Comparison of ENCODE assay signal across 8 cellular contexts in the genomic region with DNA sequence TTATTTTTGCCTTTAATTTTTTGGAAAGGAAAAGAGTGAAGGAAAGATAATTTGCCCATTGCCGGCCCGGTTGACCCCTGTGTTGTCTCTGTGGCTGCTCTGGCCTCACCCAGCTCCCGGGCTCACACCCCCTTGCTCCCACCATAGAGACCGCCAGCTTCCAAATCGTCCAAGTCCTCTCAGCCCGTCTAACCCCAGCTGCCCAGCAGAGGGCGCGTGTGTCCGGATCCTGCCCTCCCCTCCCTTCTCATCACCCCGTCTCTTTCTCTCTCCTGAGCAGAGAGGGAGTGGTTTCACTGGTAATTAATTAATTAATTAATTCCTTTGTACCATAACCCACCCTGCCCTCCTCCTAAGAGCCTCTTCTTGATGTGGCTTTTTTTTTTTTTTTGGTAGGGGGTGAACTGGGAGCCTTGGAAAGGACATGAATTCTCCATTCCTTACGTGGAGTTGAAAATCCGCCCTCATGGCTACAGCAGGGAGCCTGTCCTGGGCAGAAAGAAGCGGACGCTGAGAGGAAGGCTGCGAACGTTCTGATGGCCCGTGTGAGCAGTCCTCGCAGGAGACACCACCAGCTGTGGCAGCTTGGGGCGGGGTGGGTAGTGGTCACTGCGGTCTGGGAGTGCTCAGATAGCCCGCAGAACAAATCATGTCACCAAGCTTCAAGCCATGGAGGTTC.
A peak's percentile ranks its signal among the peaks of the same experiment; 100 is the strongest.
DNase-seq lines count a peak whose midpoint lies in the region; ATAC-seq and TF ChIP-seq lines count a peak whose summit lies in the region.

No MANE protein-coding gene starts in this region.

- H3K4me1 ChIP-seq in DND-41 (ENCODE audit: insufficient read depth, low read length): no peaks in the 10 kb centered on the region

- H3K36me3 ChIP-seq in DND-41 (ENCODE audit: insufficient read depth, low read length): no peaks in the 10 kb centered on the region

- H3K27ac Mint-ChIP-seq in central memory CD8-positive, alpha-beta T cell (ENCODE audit: low read depth): no peak overlapping the region

- peak; percentile 90 for TF ChIP-seq CTCF in DND-41 (IDR thresholded peaks at IDR 0.05; ENCODE audit: borderline replicate concordance, extremely low read depth, low read length, poor library complexity, severe bottlenecking)

- no peaks in the 10 kb centered on the region for H3K9me3 Mint-ChIP-seq in central memory CD8-positive, alpha-beta T cell

- no peak overlapping the region for H3K27ac ChIP-seq in DND-41 (ENCODE audit: low read length)

- DNase-seq in DND-41 (peak; percentile 76), NCI-H2227 (lab: John Stamatoyannopoulos, UW; ENCODE audit: unreplicated experiment) (peak; percentile 87), left kidney (ENCODE audit: low read depth, low spot score) (peak; percentile 87)
- peak; percentile 75 for DNase-seq in activated CD4-positive, CD25-positive, alpha-beta regulatory T cell treated with anti-CD3 and anti-CD28 coated beads, Interleukin-2, amount 50 U/mL, for 72 hours
- DNase-seq in central memory CD8-positive, alpha-beta T cell (ENCODE audit: low spot score in 2 of 2): peak; percentile 39 to 45
- peak; percentile 40 to 71 (median 41) for DNase-seq in stimulated activated CD4-positive, alpha-beta T cell treated with anti-CD3 and anti-CD28 coated beads, TNF-alpha, amount 100 ng/mL, for 24 hours (ENCODE audit: low read depth in 3 of 3)

- H2AFZ ChIP-seq in DND-41 (ENCODE audit: low read depth, low read length): no peak overlapping the region

- H3K9me3 ChIP-seq in DND-41 (ENCODE audit: insufficient read depth, low read length, severe bottlenecking): no peaks in the 10 kb centered on the region

- H4K20me1 ChIP-seq in DND-41 (ENCODE audit: insufficient read depth, low read length): no peaks in the 10 kb centered on the region

- H3K4me2 ChIP-seq in DND-41 (ENCODE audit: insufficient read depth, low read length): no peak overlapping the region

- no peak overlapping the region for H3K9ac ChIP-seq in DND-41 (ENCODE audit: low read depth, low read length)

- H3K79me2 ChIP-seq in DND-41 (ENCODE audit: insufficient read depth, low read length): no peaks in the 10 kb centered on the region

- H3K27me3 ChIP-seq in DND-41 (ENCODE audit: insufficient read depth, low read length, poor library complexity): peaks cover 8% of the 10 kb centered on the region

- H3K4me3 Mint-ChIP-seq in central memory CD8-positive, alpha-beta T cell: no peak overlapping the region

- H3K27me3 Mint-ChIP-seq in central memory CD8-positive, alpha-beta T cell: peaks cover 29% of the 10 kb centered on the region

- H3K4me3 ChIP-seq in DND-41 (ENCODE audit: low read depth in 1 of 2, low read length in 2 of 2): no peak overlapping the region

- ATAC-seq in DND-41 (ENCODE audit: insufficient read depth, low read depth) (peak; percentile 99), HG02588 (IDR thresholded peaks at IDR 0.05; ENCODE audit: unreplicated experiment) (peak; percentile 38), HG02763 (IDR thresholded peaks at IDR 0.05; ENCODE audit: unreplicated experiment) (no peak)
- peak; percentile 84 for ATAC-seq in central memory CD8-positive, alpha-beta T cell (replicated peaks; ENCODE audit: extremely low read depth, poor library complexity, severe bottlenecking)

- peaks cover 4% of the 10 kb centered on the region for H3K4me1 Mint-ChIP-seq in central memory CD8-positive, alpha-beta T cell

- H3K36me3 Mint-ChIP-seq in central memory CD8-positive, alpha-beta T cell (ENCODE audit: insufficient read depth): peaks cover 2% of the 10 kb centered on the region
